Comparison of ENCODE assay signal across 1 cellular context in the genomic region with DNA sequence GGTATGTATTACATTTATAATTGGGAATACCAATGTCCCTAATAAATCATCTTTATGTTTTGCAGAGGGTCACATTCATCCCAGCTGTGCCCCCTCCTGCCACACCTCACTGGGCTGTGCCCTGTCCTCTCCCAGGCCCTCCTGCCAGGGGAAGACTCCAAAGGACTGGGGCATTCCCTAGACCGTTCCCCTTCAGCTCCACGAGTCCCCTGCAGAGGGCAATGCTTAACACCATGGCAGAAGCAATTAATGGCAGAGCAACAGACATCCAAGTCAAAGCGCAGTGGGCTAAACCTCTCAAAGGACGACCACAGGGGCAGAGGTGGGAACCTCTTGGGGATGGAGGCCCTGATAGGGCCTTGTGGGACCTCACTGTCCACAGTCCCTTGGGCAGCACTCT.
TF ChIP-seq lines count a peak whose summit lies in the region.

No MANE protein-coding gene starts in this region.

TF ChIP-seq in H1, 55 proteins besides CTCF, POLR2A, EP300 and RAD21 (continued from another document):
- TF ChIP-seq TAF7 (optimal IDR thresholded peaks at IDR 0.05; ENCODE audit: borderline replicate concordance, low read depth, low read length) (no peak), SAP30 (IDR thresholded peaks at IDR 0.05; ENCODE audit: insufficient read depth, insufficient replicate concordance, low read length) (no peak), MAFK (IDR thresholded peaks at IDR 0.05; ENCODE audit: low read depth, low read length) (no peak), SP4 (IDR thresholded peaks at IDR 0.05; ENCODE audit: low read length) (no peak)
- TF ChIP-seq, protein P1, sequence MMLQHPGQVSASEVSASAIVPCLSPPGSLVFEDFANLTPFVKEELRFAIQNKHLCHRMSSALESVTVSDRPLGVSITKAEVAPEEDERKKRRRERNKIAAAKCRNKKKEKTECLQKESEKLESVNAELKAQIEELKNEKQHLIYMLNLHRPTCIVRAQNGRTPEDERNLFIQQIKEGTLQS (IDR thresholded peaks at IDR 0.05; ENCODE audit: insufficient read depth, low read depth, low read length), result no peak
